ENCODE assay signal across 26 cellular contexts in the genomic region with DNA sequence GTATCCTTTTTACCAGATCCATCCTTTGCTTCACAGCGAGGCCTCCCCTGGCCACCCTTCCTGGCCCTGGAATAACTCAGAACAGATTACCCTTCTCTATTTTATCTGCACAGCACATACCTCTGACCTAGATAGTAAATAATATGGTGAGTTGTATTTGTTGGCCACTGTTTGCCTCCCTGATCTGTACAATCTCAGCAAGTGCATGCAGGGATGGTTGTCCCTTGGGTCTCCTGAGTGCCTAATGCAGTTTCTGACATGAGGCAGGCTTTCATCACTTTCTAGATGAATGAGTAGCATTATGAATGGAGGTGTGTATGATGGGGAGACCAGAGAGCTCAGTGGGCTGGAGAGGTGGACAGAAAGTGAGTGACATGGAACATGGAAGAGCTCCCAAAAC.
"Had no signal": no experiment of that assay in that cellular context is flagged by ENCODE, and none has a peak within 500 bp of the region (broad histone marks: within the 10 kb centered on the region; RNA-seq: fewer than 3 reads in every experiment).

No MANE protein-coding gene starts in this region.

- H3K9me3 ChIP-seq: neutrophil, pancreas, prostate gland, right lobe of liver, sigmoid colon, stomach, thoracic aorta, thyroid gland, upper lobe of left lung, vagina had no signal

- H3K4me3 ChIP-seq: pancreas, prostate gland, right lobe of liver, sigmoid colon, stomach, thoracic aorta, thyroid gland, tibial nerve, upper lobe of left lung, vagina had no signal

- H3K36me3 Mint-ChIP-seq: natural killer cell treated with Interleukin-12 subunit alpha and Interleukin-12 subunit beta and Interleukin-15 and Interleukin-18, amount 100 ng/mL, for 72 hours; stimulated activated effector memory CD8-positive, alpha-beta T cell treated with anti-CD3 and anti-CD28 coated beads, Interleukin-12 subunit alpha, Interleukin-12 subunit beta, amount 100 ng/mL, for 72 hours; stimulated activated naive B cell treated with anti-CD40 and anti-IgM and Interleukin-4, amounts not matched to agents 10 μg/mL and 1 μg/mL and 100 μg/mL, for 72 hours had no signal

- H3K27me3 ChIP-seq: neutrophil, pancreas, right lobe of liver, sigmoid colon, stomach, thyroid gland, tibial nerve, upper lobe of left lung, vagina had no signal

- H3K4me1 ChIP-seq: pancreas, prostate gland, right lobe of liver, sigmoid colon, stomach, thyroid gland, tibial nerve, upper lobe of left lung, vagina had no signal

- ATAC-seq: natural killer cell treated with Interleukin-12 subunit alpha and Interleukin-12 subunit beta and Interleukin-15 and Interleukin-18, amount 100 ng/mL, for 72 hours; pancreas; right cardiac atrium; right lobe of liver; stimulated activated effector memory CD8-positive, alpha-beta T cell treated with anti-CD3 and anti-CD28 coated beads, Interleukin-12 subunit alpha, Interleukin-12 subunit beta, amount 100 ng/mL, for 72 hours; stimulated activated naive B cell treated with anti-CD40 and anti-IgM and Interleukin-4, amounts not matched to agents 10 μg/mL and 1 μg/mL and 100 μg/mL, for 72 hours had no signal

- H3K27me3 Mint-ChIP-seq: natural killer cell treated with Interleukin-12 subunit alpha and Interleukin-12 subunit beta and Interleukin-15 and Interleukin-18, amount 100 ng/mL, for 72 hours; stimulated activated naive B cell treated with anti-CD40 and anti-IgM and Interleukin-4, amounts not matched to agents 10 μg/mL and 1 μg/mL and 100 μg/mL, for 72 hours; stimulated activated naive CD8-positive, alpha-beta T cell treated with anti-CD3 and anti-CD28 coated beads, Interleukin-15, Interleukin-2, amounts not matched to agents 100 ng/mL and 50 ng/mL, for 24 hours had no signal

- H3K4me3 Mint-ChIP-seq: natural killer cell treated with Interleukin-12 subunit alpha and Interleukin-12 subunit beta and Interleukin-15 and Interleukin-18, amount 100 ng/mL, for 72 hours; nephron progenitor cell; neural crest cell; stimulated activated effector memory CD8-positive, alpha-beta T cell treated with anti-CD3 and anti-CD28 coated beads, Interleukin-12 subunit alpha, Interleukin-12 subunit beta, amount 100 ng/mL, for 72 hours; stimulated activated naive B cell treated with anti-CD40 and anti-IgM and Interleukin-4, amounts not matched to agents 10 μg/mL and 1 μg/mL and 100 μg/mL, for 72 hours; stimulated activated naive CD8-positive, alpha-beta T cell treated with anti-CD3 and anti-CD28 coated beads, Interleukin-15, Interleukin-2, amounts not matched to agents 100 ng/mL and 50 ng/mL, for 24 hours had no signal

- DNase-seq: nephron progenitor cell; nucleus accumbens; pancreas; right cardiac atrium; right lobe of liver; sigmoid colon; small intestine; stimulated activated CD4-positive, alpha-beta T cell treated with anti-CD3 and anti-CD28 coated beads, Interleukin-15, amount 100 ng/mL, for 24 hours; stimulated activated CD4-positive, alpha-beta T cell treated with anti-CD3 and anti-CD28 coated beads, Interleukin-2, amount 100 ng/mL, for 24 hours; stimulated activated CD4-positive, alpha-beta T cell treated with anti-CD3 and anti-CD28 coated beads, Interleukin-2, amount 100 ng/mL, for 48 hours; stimulated activated CD4-positive, alpha-beta T cell treated with anti-CD3 and anti-CD28 coated beads, Interleukin-4, amount 100 ng/mL, for 24 hours; stimulated activated naive B cell treated with anti-CD40 and anti-IgM and Interleukin-4, amounts not matched to agents 10 μg/mL and 1 μg/mL and 100 μg/mL, for 72 hours; stimulated activated naive CD4-positive, alpha-beta T cell treated with Interleukin-2 at 50 U/mL for 16 hours; stomach; thyroid gland; trophoblast cell; upper lobe of left lung had no signal

- H3K4me1 Mint-ChIP-seq: nephron progenitor cell; neural crest cell; stimulated activated effector memory CD8-positive, alpha-beta T cell treated with anti-CD3 and anti-CD28 coated beads, Interleukin-12 subunit alpha, Interleukin-12 subunit beta, amount 100 ng/mL, for 72 hours; stimulated activated naive B cell treated with anti-CD40 and anti-IgM and Interleukin-4, amounts not matched to agents 10 μg/mL and 1 μg/mL and 100 μg/mL, for 72 hours had no signal

- H3K27ac Mint-ChIP-seq: natural killer cell treated with Interleukin-12 subunit alpha and Interleukin-12 subunit beta and Interleukin-15 and Interleukin-18, amount 100 ng/mL, for 72 hours; nephron progenitor cell; stimulated activated effector memory CD8-positive, alpha-beta T cell treated with anti-CD3 and anti-CD28 coated beads, Interleukin-12 subunit alpha, Interleukin-12 subunit beta, amount 100 ng/mL, for 72 hours; stimulated activated naive B cell treated with anti-CD40 and anti-IgM and Interleukin-4, amounts not matched to agents 10 μg/mL and 1 μg/mL and 100 μg/mL, for 72 hours; stimulated activated naive CD8-positive, alpha-beta T cell treated with anti-CD3 and anti-CD28 coated beads, Interleukin-15, Interleukin-2, amounts not matched to agents 100 ng/mL and 50 ng/mL, for 24 hours had no signal

- H3K36me3 ChIP-seq: neutrophil, pancreas, prostate gland, right lobe of liver, sigmoid colon, stomach, thoracic aorta, thyroid gland, tibial nerve, upper lobe of left lung, vagina had no signal
